11 cellular contexts compared by ENCODE assay signal in genomic region chr3:12838179-12838965, GRCh38. TPM values are rescaled to one million over a fixed set of nuclear protein-coding genes. Genes with fewer than 3 reads are reported as not detected.
A peak's percentile ranks its signal among the peaks of the same experiment; 100 is the strongest.
DNase-seq lines count a peak whose midpoint lies in the region; ATAC-seq and TF ChIP-seq lines count a peak whose summit lies in the region.
"Had no signal": no experiment of that assay in that cellular context is flagged by ENCODE, and none has a peak within 500 bp of the region (broad histone marks: within the 10 kb centered on the region; RNA-seq: fewer than 3 reads in every experiment).

No MANE protein-coding gene starts in this region.

- no peaks in the 10 kb centered on the region for H3K9me3 Mint-ChIP-seq in activated CD8-positive, alpha-beta T cell treated with anti-CD3 and anti-CD28 coated beads for 36 hours
- no peaks in the 10 kb centered on the region for H3K9me3 Mint-ChIP-seq in immature natural killer cell

- CTCF ChIA-PET in AG04450 (lab: Charles Lee) = interaction anchor here (1.1 to 1.6 kb wide), 3 partner anchors 16 to 54 kb away, joined by 3 to 9 read pairs (median 3); no protein-coding TSS in a partner anchor
- CTCF ChIA-PET in activated CD8-positive, alpha-beta T cell treated with anti-CD3 and anti-CD28 coated beads for 36 hours (lab: Charles Lee) = interaction anchor here (1.0 to 3.6 kb wide), 4 partner anchors 8 to 157 kb away, joined by 3 to 12 read pairs (median 4); no protein-coding TSS in a partner anchor

- no peak for DNase-seq in AG04450 (ENCODE audit: low read depth, low spot score)
- no peak for DNase-seq in activated CD8-positive, alpha-beta T cell treated with anti-CD3 and anti-CD28 coated beads for 36 hours
- no peak for DNase-seq in immature natural killer cell
- DNase-seq in GM13977 (ENCODE audit: low spot score) = no peak
- no peak for DNase-seq in foreskin melanocyte
- no peak for DNase-seq in cerebellar cortex (ENCODE audit: low spot score)
- DNase-seq: body of pancreas, NCI-H2029, ovary had no signal

- in situ Hi-C loops in GM13977 (cut with MboI; ENCODE audit: low pct_unique_long_range_greater_than_20kb, low sequenced_read_pairs, unreplicated experiment) = no loop called here

- peak overlapping the region; percentile 99 for H3K27ac Mint-ChIP-seq in activated CD8-positive, alpha-beta T cell treated with anti-CD3 and anti-CD28 coated beads for 36 hours
- H3K27ac Mint-ChIP-seq in immature natural killer cell = peak overlapping the region; percentile 13 to 100 (median 44)

- H3K4me1 Mint-ChIP-seq in activated CD8-positive, alpha-beta T cell treated with anti-CD3 and anti-CD28 coated beads for 36 hours (ENCODE audit: low read depth) = peaks cover 30% of the 10 kb centered on the region
- H3K4me1 Mint-ChIP-seq in immature natural killer cell = peaks cover 51 to 55% of the 10 kb centered on the region in 2 donors

- H3K27ac ChIP-seq in AG04450 (ENCODE audit: low read depth, low read length) = no peak overlapping the region
- H3K27ac ChIP-seq: body of pancreas, ovary had no signal

- TF ChIP-seq POLR2A in GM15510 (IDR thresholded peaks at IDR 0.05; ENCODE audit: borderline replicate concordance, extremely low read depth, insufficient read length) = peak; percentile 17

- no peak for TF ChIP-seq CTCF in AG04450 (IDR thresholded peaks at IDR 0.05; ENCODE audit: low read depth, low read length)
- TF ChIP-seq CTCF in activated CD8-positive, alpha-beta T cell treated with anti-CD3 and anti-CD28 coated beads for 36 hours (IDR thresholded peaks at IDR 0.05) = no peak
- TF ChIP-seq CTCF in GM13977 (IDR thresholded peaks at IDR 0.05; ENCODE audit: extremely low read depth, insufficient read depth, missing control alignments) = no peak

- H3K27me3 Mint-ChIP-seq in activated CD8-positive, alpha-beta T cell treated with anti-CD3 and anti-CD28 coated beads for 36 hours = no peaks in the 10 kb centered on the region
- peaks cover 0 to 7% (median 6%) of the 10 kb centered on the region in 3 donors for H3K27me3 Mint-ChIP-seq in immature natural killer cell (ENCODE audit: low read depth in 3 of 3)

- ATAC-seq in activated CD8-positive, alpha-beta T cell treated with anti-CD3 and anti-CD28 coated beads for 36 hours = no peak
- ATAC-seq in HG02870 (IDR thresholded peaks at IDR 0.05; ENCODE audit: unreplicated experiment) = no peak
- ATAC-seq: body of pancreas had no signal

- H3K9me3 ChIP-seq in AG04450 (ENCODE audit: control insufficient read depth, insufficient read depth, low read length) = no peaks in the 10 kb centered on the region; the same call in 1 of the 2 replicates
- H3K9me3 ChIP-seq: body of pancreas, ovary had no signal

- intact Hi-C loops in activated CD8-positive, alpha-beta T cell treated with anti-CD3 and anti-CD28 coated beads for 36 hours (cut with micrococcal nuclease) = no loop called here

- H3K27me3 ChIP-seq in AG04450 (ENCODE audit: control insufficient read depth, insufficient read depth, low read length) = no peaks in the 10 kb centered on the region
- H3K27me3 ChIP-seq: body of pancreas, ovary had no signal

- peak overlapping the region; percentile 96 for H3K4me3 Mint-ChIP-seq in activated CD8-positive, alpha-beta T cell treated with anti-CD3 and anti-CD28 coated beads for 36 hours
- peak overlapping the region; percentile 5 to 99 (median 95) for H3K4me3 Mint-ChIP-seq in immature natural killer cell

- H3K4me3 ChIP-seq in AG04450 (ENCODE audit: low read depth, low read length) = peak overlapping the region; percentile 31
- H3K4me3 ChIP-seq: body of pancreas, ovary had no signal

- POLR2A ChIA-PET in AG04450 (lab: Yijun Ruan, JAX) = interaction anchor here (0.6 to 0.7 kb wide), 2 partner anchors 13 to 43 kb away, joined by 3 read pairs; no protein-coding TSS in a partner anchor
- POLR2A ChIA-PET in activated CD8-positive, alpha-beta T cell treated with anti-CD3 and anti-CD28 coated beads for 36 hours (lab: Charles Lee) = interaction anchor here (0.8 to 9.5 kb wide), 8 partner anchors 9 to 174 kb away, joined by 3 to 155 read pairs (median 6); partner anchors contain the start of gene CAND2

- peaks cover 79% of the 10 kb centered on the region for H3K36me3 Mint-ChIP-seq in activated CD8-positive, alpha-beta T cell treated with anti-CD3 and anti-CD28 coated beads for 36 hours (ENCODE audit: low read depth)
- peaks cover 8 to 44% (median 11%) of the 10 kb centered on the region in 3 donors for H3K36me3 Mint-ChIP-seq in immature natural killer cell

RNA-seq across cellular contexts. Expression of gene RPL32, which starts 3.0 kb away (rescaled TPM):
- polyA plus RNA-seq in AG04450 (2011; rRNA removed) (3,211 and 3,269 TPM in 2 replicates), immature natural killer cell (1,000 to 10,000 TPM in 2 of 3 donors, 100 to 1,000 TPM in 1; 525 to 1,812 (median 1,173) TPM)
- polyA minus RNA-seq in AG04450 (2011; rRNA and poly(A)+ RNA removed) = 911 and 957 TPM in 2 replicates
- 1,000 to 10,000 TPM; 2,861 to 2,981 TPM for total RNA-seq in activated CD8-positive, alpha-beta T cell treated with anti-CD3 and anti-CD28 coated beads for 36 hours

RNA-seq across cellular contexts. Expression of gene CAND2, which starts 41.9 kb away (rescaled TPM):
- polyA plus RNA-seq in AG04450 (2011; rRNA removed) = 5.8 and 7.3 TPM in 2 replicates
- polyA minus RNA-seq in AG04450 (2011; rRNA and poly(A)+ RNA removed) = 13.7 and 14.7 TPM in 2 replicates
- total RNA-seq in activated CD8-positive, alpha-beta T cell treated with anti-CD3 and anti-CD28 coated beads for 36 hours = 1 to 10 TPM; 1.5 to 1.9 TPM
- 1 to 10 TPM in 1 of 3 donors, under 1 TPM in 1, not detected in 1; 0.32 to 1.3 TPM for polyA plus RNA-seq in immature natural killer cell
